In the genomic region with DNA sequence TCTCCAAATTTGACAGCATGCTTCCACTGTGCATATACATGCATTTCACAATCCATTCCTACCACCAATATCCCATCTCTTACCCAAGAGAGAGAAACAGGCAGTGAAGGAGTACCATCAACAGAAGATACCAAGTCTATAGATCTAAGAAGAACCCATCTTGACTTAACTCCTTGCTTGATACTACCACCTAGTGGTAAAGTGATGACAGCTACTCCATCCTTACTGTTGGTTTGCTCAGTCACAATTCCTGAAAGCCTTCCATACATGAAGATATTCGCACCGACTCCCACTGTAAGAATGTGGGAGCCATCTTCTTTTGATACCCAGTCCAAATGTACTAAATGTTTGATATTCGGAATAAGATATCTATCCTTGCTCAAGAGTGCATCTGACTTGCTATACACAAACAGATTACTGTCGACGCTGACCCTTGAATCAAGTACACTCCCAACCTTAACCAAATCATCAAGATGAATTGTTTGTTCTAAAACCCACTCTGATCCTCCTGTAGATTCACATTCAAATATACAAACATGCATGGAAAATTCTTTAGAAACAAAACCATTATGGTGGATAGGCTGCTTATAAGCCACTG, we compare ENCODE assay signal across 8 cellular contexts.
DNase-seq lines count a peak whose midpoint lies in the region; ATAC-seq and TF ChIP-seq lines count a peak whose summit lies in the region.

No MANE protein-coding gene starts in this region.

- no peak overlapping the region for H3K27ac Mint-ChIP-seq in activated CD8-positive, alpha-beta T cell treated with anti-CD3 and anti-CD28 coated beads for 36 hours
- H3K27ac Mint-ChIP-seq in activated CD8-positive, alpha-beta T cell treated with anti-CD3 and anti-CD28 coated beads, Interleukin-2, amount 10 ng/mL, durations not matched to agents 7 days and 5 days = no peak overlapping the region
- H3K27ac Mint-ChIP-seq in progenitor cell of endocrine pancreas = no peak overlapping the region

- no peaks in the 10 kb centered on the region for H3K4me1 ChIP-seq in colonic mucosa
- H3K4me1 ChIP-seq in suprapubic skin = no peaks in the 10 kb centered on the region

- CTCF ChIA-PET in activated CD8-positive, alpha-beta T cell treated with anti-CD3 and anti-CD28 coated beads for 36 hours (lab: Charles Lee) = interaction anchor here (0.8 to 1.9 kb wide), 9 partner anchors 8 to 337 kb away, joined by 3 to 6 read pairs (median 3); no protein-coding TSS in a partner anchor
- CTCF ChIA-PET in activated CD8-positive, alpha-beta T cell treated with anti-CD3 and anti-CD28 coated beads, Interleukin-2, amount 10 ng/mL, durations not matched to agents 7 days and 5 days (lab: Charles Lee) = interaction anchor here (0.6 to 1.9 kb wide), 8 partner anchors 11 to 336 kb away, joined by 3 to 9 read pairs (median 3); no protein-coding TSS in a partner anchor

- no peak overlapping the region for H3K9ac ChIP-seq in colonic mucosa (ENCODE audit: low read depth in 2 of 2, low read length in 2 of 2)

- TF ChIP-seq POLR2A in suprapubic skin (IDR thresholded peaks at IDR 0.05) = no peak

- POLR2A ChIA-PET in activated CD8-positive, alpha-beta T cell treated with anti-CD3 and anti-CD28 coated beads for 36 hours (lab: Charles Lee) = no interaction called here
- POLR2A ChIA-PET in activated CD8-positive, alpha-beta T cell treated with anti-CD3 and anti-CD28 coated beads, Interleukin-2, amount 10 ng/mL, durations not matched to agents 7 days and 5 days (lab: Charles Lee) = no interaction called here

- no peak for DNase-seq in activated CD8-positive, alpha-beta T cell treated with anti-CD3 and anti-CD28 coated beads for 36 hours
- DNase-seq in activated CD8-positive, alpha-beta T cell treated with anti-CD3 and anti-CD28 coated beads, Interleukin-2, amount 10 ng/mL, durations not matched to agents 7 days and 5 days = no peak
- peak; percentile 69 for DNase-seq in NCI-H2171 treated with DMSO at 0.1 percent for 48 hours (lab: John Stamatoyannopoulos, UW)
- DNase-seq in colonic mucosa = no peak
- DNase-seq in progenitor cell of endocrine pancreas (ENCODE audit: low spot score, unreplicated experiment) = no peak
- DNase-seq in suprapubic skin (ENCODE audit: low spot score in 2 of 2) = no peak
- DNase-seq in NK-92 treated with Interleukin-12 subunit alpha and Interleukin-12 subunit beta, amount 100 ng/mL, for 24 hours (lab: John Stamatoyannopoulos, UW) = no peak
- DNase-seq in ecto neural progenitor cell (ENCODE audit: low spot score) = no peak

- H3K4me3 Mint-ChIP-seq in activated CD8-positive, alpha-beta T cell treated with anti-CD3 and anti-CD28 coated beads for 36 hours = no peak overlapping the region
- no peak overlapping the region for H3K4me3 Mint-ChIP-seq in activated CD8-positive, alpha-beta T cell treated with anti-CD3 and anti-CD28 coated beads, Interleukin-2, amount 10 ng/mL, durations not matched to agents 7 days and 5 days
- H3K4me3 Mint-ChIP-seq in progenitor cell of endocrine pancreas (ENCODE audit: low read depth) = no peak overlapping the region

- H3K27ac ChIP-seq in colonic mucosa (no peak overlapping the region), suprapubic skin (no peak overlapping the region)

- H3K36me3 Mint-ChIP-seq in activated CD8-positive, alpha-beta T cell treated with anti-CD3 and anti-CD28 coated beads for 36 hours (ENCODE audit: low read depth) = peaks cover 3% of the 10 kb centered on the region
- H3K36me3 Mint-ChIP-seq in activated CD8-positive, alpha-beta T cell treated with anti-CD3 and anti-CD28 coated beads, Interleukin-2, amount 10 ng/mL, durations not matched to agents 7 days and 5 days (ENCODE audit: low read depth) = no peaks in the 10 kb centered on the region
- peaks cover 14% of the 10 kb centered on the region for H3K36me3 Mint-ChIP-seq in progenitor cell of endocrine pancreas (ENCODE audit: insufficient read depth)

- H3K27me3 ChIP-seq in colonic mucosa = no peaks in the 10 kb centered on the region
- H3K27me3 ChIP-seq in suprapubic skin = no peaks in the 10 kb centered on the region

- intact Hi-C loops in activated CD8-positive, alpha-beta T cell treated with anti-CD3 and anti-CD28 coated beads for 36 hours (cut with micrococcal nuclease) = no loop called here
- intact Hi-C loops in colonic mucosa (cut with DNase I) = no loop called here

- TF ChIP-seq CTCF in activated CD8-positive, alpha-beta T cell treated with anti-CD3 and anti-CD28 coated beads for 36 hours (IDR thresholded peaks at IDR 0.05) = peak; percentile 67
- TF ChIP-seq CTCF in colonic mucosa (IDR thresholded peaks at IDR 0.05) (peak; percentile 26), progenitor cell of endocrine pancreas (IDR thresholded peaks at IDR 0.05; ENCODE audit: unreplicated experiment) (peak; percentile 59), suprapubic skin (IDR thresholded peaks at IDR 0.05) (peak in 1 of 2 donors; percentile 6)

- H3K4me3 ChIP-seq in colonic mucosa (no peak overlapping the region), suprapubic skin (no peak overlapping the region)

- H3K9me3 ChIP-seq in colonic mucosa (no peaks in the 10 kb centered on the region), suprapubic skin (no peaks in the 10 kb centered on the region)

- H3K4me1 Mint-ChIP-seq in activated CD8-positive, alpha-beta T cell treated with anti-CD3 and anti-CD28 coated beads for 36 hours (ENCODE audit: low read depth) = no peaks in the 10 kb centered on the region
- H3K4me1 Mint-ChIP-seq in activated CD8-positive, alpha-beta T cell treated with anti-CD3 and anti-CD28 coated beads, Interleukin-2, amount 10 ng/mL, durations not matched to agents 7 days and 5 days (ENCODE audit: low read depth) = peaks cover 3% of the 10 kb centered on the region
- peaks cover under 1% of the 10 kb centered on the region for H3K4me1 Mint-ChIP-seq in progenitor cell of endocrine pancreas (ENCODE audit: low read depth)

- no peaks in the 10 kb centered on the region for H3K27me3 Mint-ChIP-seq in activated CD8-positive, alpha-beta T cell treated with anti-CD3 and anti-CD28 coated beads for 36 hours
- no peaks in the 10 kb centered on the region for H3K27me3 Mint-ChIP-seq in activated CD8-positive, alpha-beta T cell treated with anti-CD3 and anti-CD28 coated beads, Interleukin-2, amount 10 ng/mL, durations not matched to agents 7 days and 5 days (ENCODE audit: low read depth)
- no peaks in the 10 kb centered on the region for H3K27me3 Mint-ChIP-seq in progenitor cell of endocrine pancreas

- ATAC-seq in activated CD8-positive, alpha-beta T cell treated with anti-CD3 and anti-CD28 coated beads for 36 hours = no peak
- ATAC-seq in activated CD8-positive, alpha-beta T cell treated with anti-CD3 and anti-CD28 coated beads, Interleukin-2, amount 10 ng/mL, durations not matched to agents 7 days and 5 days = no peak

- no peaks in the 10 kb centered on the region for H3K36me3 ChIP-seq in colonic mucosa
- H3K36me3 ChIP-seq in suprapubic skin = peaks cover 4% of the 10 kb centered on the region

- 87% methylated on average over 5 of the region's 5 CpGs for WGBS in suprapubic skin

- no peak for TF ChIP-seq EP300 in suprapubic skin (IDR thresholded peaks at IDR 0.05)

- no peaks in the 10 kb centered on the region for H3K9me3 Mint-ChIP-seq in activated CD8-positive, alpha-beta T cell treated with anti-CD3 and anti-CD28 coated beads for 36 hours
- no peaks in the 10 kb centered on the region for H3K9me3 Mint-ChIP-seq in activated CD8-positive, alpha-beta T cell treated with anti-CD3 and anti-CD28 coated beads, Interleukin-2, amount 10 ng/mL, durations not matched to agents 7 days and 5 days (ENCODE audit: insufficient read depth)
- no peaks in the 10 kb centered on the region for H3K9me3 Mint-ChIP-seq in progenitor cell of endocrine pancreas (ENCODE audit: low read depth)
